Comparison of ENCODE assay signal across 8 cellular contexts in the genomic region with DNA sequence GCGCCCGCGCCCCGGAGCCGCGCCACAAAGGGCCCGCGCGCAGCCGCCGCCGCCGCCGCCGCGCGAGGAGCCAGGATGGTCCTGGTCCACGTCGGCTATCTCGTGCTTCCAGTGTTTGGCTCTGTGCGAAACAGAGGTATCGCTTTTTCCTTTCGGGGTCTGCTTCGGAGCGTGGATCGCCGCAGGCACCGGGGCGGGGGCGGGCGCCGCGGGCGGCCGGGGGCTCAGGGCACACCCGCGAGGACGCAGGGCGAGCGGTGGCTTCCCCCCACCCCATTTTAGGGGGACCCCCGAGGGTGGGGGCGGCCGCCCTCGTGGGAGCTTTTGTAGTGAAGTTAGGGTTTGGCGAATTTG.
DNase-seq lines count a peak whose midpoint lies in the region; TF ChIP-seq lines count a peak whose summit lies in the region.

No MANE protein-coding gene starts in this region.

- no peak for TF ChIP-seq CTCF in LNCaP clone FGC (IDR thresholded peaks at IDR 0.05; ENCODE audit: control insufficient read depth, extremely low read depth, insufficient read depth)

- H4K20me1 ChIP-seq in BLaER1 treated with 17β-estradiol and CSF1 and Interleukin-3, amounts not matched to agents 10 nM and 100 nM, result peaks cover 0 to 22% (median 0%) of the 10 kb centered on the region in 11 experiments; a peak in 5 of 22 replicates
- no peaks in the 10 kb centered on the region for H4K20me1 ChIP-seq in Karpas-422 (ENCODE audit: insufficient read depth, low read depth, low read length)

- H3K27ac ChIP-seq in BLaER1 treated with 17β-estradiol and CSF1 and Interleukin-3, amounts not matched to agents 10 nM and 100 nM, result peak overlapping the region in 10 of 11 experiments; percentile 63 to 94 (median 89); a peak in 20 of 22 replicates
- H3K27ac ChIP-seq in Karpas-422 (ENCODE audit: low read length), result no peak overlapping the region

- DNase-seq in LNCaP clone FGC (ENCODE audit: low read depth), result no peak
- no peak for DNase-seq in HUDEP-2 (lab: John Stamatoyannopoulos, UW; ENCODE audit: unreplicated experiment in 76 of 76)
- DNase-seq in Karpas-422, result no peak
- DNase-seq in NCI-H146 treated with DMSO at 0.1 percent for 48 hours (lab: John Stamatoyannopoulos, UW; ENCODE audit: unreplicated experiment), result no peak
- no peak for DNase-seq in AG08396 (ENCODE audit: low spot score)

- peak overlapping the region; percentile 89 to 98 (median 96) for H3K4me2 ChIP-seq in BLaER1 treated with 17β-estradiol and CSF1 and Interleukin-3, amounts not matched to agents 10 nM and 100 nM
- H3K4me2 ChIP-seq in Karpas-422 (ENCODE audit: low read depth, low read length, poor library complexity, severe bottlenecking), result no peak overlapping the region

- peak overlapping the region; percentile 79 to 97 (median 90) for H3K9ac ChIP-seq in BLaER1 treated with 17β-estradiol and CSF1 and Interleukin-3, amounts not matched to agents 10 nM and 100 nM
- H3K9ac ChIP-seq in endocrine pancreas (ENCODE audit: control insufficient read depth, insufficient read depth, low read length), result peak overlapping the region; percentile 33
- no peak overlapping the region for H3K9ac ChIP-seq in Karpas-422 (ENCODE audit: low read length)

- H3K9me3 ChIP-seq in BLaER1 treated with 17β-estradiol and CSF1 and Interleukin-3, amounts not matched to agents 10 nM and 100 nM (replicated peaks in 1 of 11), result no peaks in the 10 kb centered on the region
- H3K9me3 ChIP-seq in endocrine pancreas (ENCODE audit: control insufficient read depth, low read length) (no peaks in the 10 kb centered on the region), neuron (ENCODE audit: low read length) (no peaks in the 10 kb centered on the region), Karpas-422 (ENCODE audit: low read length) (no peaks in the 10 kb centered on the region)

- H3K27me3 ChIP-seq in BLaER1 treated with 17β-estradiol and CSF1 and Interleukin-3, amounts not matched to agents 10 nM and 100 nM, result 0 out of 22 replicates have a peak, but pooled peaks cover 0 to 5% (median 0%) of the 10 kb centered on the region in 11 experiments
- H3K27me3 ChIP-seq in endocrine pancreas (ENCODE audit: control insufficient read depth, insufficient read depth, low read length) (peaks cover 3% of the 10 kb centered on the region), neuron (ENCODE audit: insufficient read depth, low read length) (no peaks in the 10 kb centered on the region), Karpas-422 (ENCODE audit: low read length) (no peaks in the 10 kb centered on the region)

- no peaks in the 10 kb centered on the region for H3K9me2 ChIP-seq in Karpas-422 (replicated peaks; ENCODE audit: insufficient read depth, low read length)

- H3K4me1 ChIP-seq in BLaER1 treated with 17β-estradiol and CSF1 and Interleukin-3, amounts not matched to agents 10 nM and 100 nM, result peaks cover 49 to 60% (median 55%) of the 10 kb centered on the region in 10 experiments
- H3K4me1 ChIP-seq in endocrine pancreas (ENCODE audit: control insufficient read depth, insufficient read depth, low read length), result peaks cover 3% of the 10 kb centered on the region
- H3K4me1 ChIP-seq in neuron (ENCODE audit: insufficient read depth, low read length), result peaks cover 50% of the 10 kb centered on the region
- peaks cover 2% of the 10 kb centered on the region; the same call in 1 of the 2 replicates for H3K4me1 ChIP-seq in Karpas-422 (ENCODE audit: low read length)

- peak overlapping the region; percentile 33 for H2AFZ ChIP-seq in neuron (ENCODE audit: low read depth, low read length)
- H2AFZ ChIP-seq in Karpas-422 (ENCODE audit: low read length), result no peak overlapping the region

- peak overlapping the region; percentile 76 to 89 (median 86) for H3K4me3 ChIP-seq in BLaER1 treated with 17β-estradiol and CSF1 and Interleukin-3, amounts not matched to agents 10 nM and 100 nM
- peak overlapping the region; percentile 65 for H3K4me3 ChIP-seq in LNCaP clone FGC (ENCODE audit: low read depth, low read length)
- no peak overlapping the region for H3K4me3 ChIP-seq in endocrine pancreas (ENCODE audit: control insufficient read depth, insufficient read depth, low read length)
- H3K4me3 ChIP-seq in neuron (ENCODE audit: low read length), result peak overlapping the region; percentile 84
- no peak overlapping the region for H3K4me3 ChIP-seq in Karpas-422 (ENCODE audit: low read length)

- no peaks in the 10 kb centered on the region for H3K79me2 ChIP-seq in Karpas-422 (ENCODE audit: low read length)

- peaks cover 0 to under 1% (median 0%) of the 10 kb centered on the region in 11 experiments; a peak in 1 of 22 replicates for H3K36me3 ChIP-seq in BLaER1 treated with 17β-estradiol and CSF1 and Interleukin-3, amounts not matched to agents 10 nM and 100 nM
- no peaks in the 10 kb centered on the region for H3K36me3 ChIP-seq in endocrine pancreas (ENCODE audit: control insufficient read depth, insufficient read depth, low read length)
- no peaks in the 10 kb centered on the region for H3K36me3 ChIP-seq in neuron (ENCODE audit: insufficient read depth, low read length)
- H3K36me3 ChIP-seq in Karpas-422 (ENCODE audit: insufficient read depth, low read length), result no peaks in the 10 kb centered on the region

Comparison
In these comparisons a context has a peak if more than half of its experiments do, and no peak if none do; other contexts are left out.
1. H3K4me3 ChIP-seq: peak in BLaER1 treated with 17β-estradiol and CSF1 and Interleukin-3, amounts not matched to agents 10 nM and 100 nM (10 of 10), LNCaP clone FGC (single experiment) and neuron (single experiment); none in endocrine pancreas (single experiment) and Karpas-422 (single experiment).